10 cellular contexts compared by ENCODE assay signal in the genomic region with DNA sequence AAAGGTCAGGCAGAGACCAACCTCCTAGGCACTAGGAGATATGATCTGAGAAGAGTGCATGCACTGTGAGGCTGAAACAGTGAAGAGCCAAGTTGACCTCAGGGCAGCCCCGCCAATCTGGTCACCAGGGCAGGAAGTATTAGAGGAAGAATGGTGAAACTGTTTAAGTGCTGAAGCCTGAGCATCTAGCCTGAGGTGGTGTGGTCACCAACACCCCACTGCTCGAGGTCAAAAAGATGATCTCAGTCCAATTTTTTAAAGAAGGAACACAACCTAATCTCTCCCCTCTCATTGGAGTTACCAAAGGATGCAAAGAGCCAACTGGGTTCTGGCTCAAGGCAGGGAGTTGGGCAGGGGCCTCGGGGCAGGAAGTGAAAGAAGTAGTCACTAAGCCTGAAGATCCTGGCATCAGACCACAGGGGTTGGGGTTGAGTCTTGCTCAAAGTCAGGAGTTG. TPM values are rescaled to one million over a fixed set of nuclear protein-coding genes. Genes with fewer than 3 reads are reported as not detected.
DNase-seq lines count a peak whose midpoint lies in the region; ATAC-seq lines count a peak whose summit lies in the region.
"Had no signal": no experiment of that assay in that cellular context is flagged by ENCODE, and none has a peak within 500 bp of the region (broad histone marks: within the 10 kb centered on the region; RNA-seq: fewer than 3 reads in every experiment).

No MANE protein-coding gene starts in this region.

- intact Hi-C loops in activated CD4-positive, alpha-beta memory T cell treated with anti-CD3 and anti-CD28 coated beads for 36 hours (cut with micrococcal nuclease) = loop anchor here (1.0 to 10.0 kb wide), 3 partner anchors 13 to 270 kb away; a partner anchor contains a TSS

- CTCF ChIA-PET in activated naive CD4-positive, alpha-beta T cell treated with anti-CD3 and anti-CD28 coated beads, Interleukin-2, amount 10 ng/mL, durations not matched to agents 7 days and 5 days (lab: Charles Lee) = interaction anchor here (1.8 to 3.7 kb wide), 2 partner anchors 10 to 37 kb away, joined by 5 to 18 read pairs; no protein-coding TSS in a partner anchor
- CTCF ChIA-PET in activated CD4-positive, alpha-beta memory T cell treated with anti-CD3 and anti-CD28 coated beads for 36 hours (lab: Charles Lee) = interaction anchor here (0.8 to 1.3 kb wide), 3 partner anchors 12 to 36 kb away, joined by 3 read pairs; no protein-coding TSS in a partner anchor

- H3K27ac Mint-ChIP-seq in activated naive CD4-positive, alpha-beta T cell treated with anti-CD3 and anti-CD28 coated beads, Interleukin-2, amount 10 ng/mL, durations not matched to agents 7 days and 5 days = no peak overlapping the region
- no peak overlapping the region for H3K27ac Mint-ChIP-seq in activated CD4-positive, alpha-beta memory T cell treated with anti-CD3 and anti-CD28 coated beads for 36 hours

- H3K4me1 Mint-ChIP-seq in activated naive CD4-positive, alpha-beta T cell treated with anti-CD3 and anti-CD28 coated beads, Interleukin-2, amount 10 ng/mL, durations not matched to agents 7 days and 5 days = peaks cover 5% of the 10 kb centered on the region
- peaks cover 14% of the 10 kb centered on the region for H3K4me1 Mint-ChIP-seq in activated CD4-positive, alpha-beta memory T cell treated with anti-CD3 and anti-CD28 coated beads for 36 hours (ENCODE audit: low read depth)

- H3K9me3 Mint-ChIP-seq in activated naive CD4-positive, alpha-beta T cell treated with anti-CD3 and anti-CD28 coated beads, Interleukin-2, amount 10 ng/mL, durations not matched to agents 7 days and 5 days = no peaks in the 10 kb centered on the region
- no peaks in the 10 kb centered on the region for H3K9me3 Mint-ChIP-seq in activated CD4-positive, alpha-beta memory T cell treated with anti-CD3 and anti-CD28 coated beads for 36 hours

- peaks cover 13% of the 10 kb centered on the region for H3K36me3 Mint-ChIP-seq in activated naive CD4-positive, alpha-beta T cell treated with anti-CD3 and anti-CD28 coated beads, Interleukin-2, amount 10 ng/mL, durations not matched to agents 7 days and 5 days
- H3K36me3 Mint-ChIP-seq in activated CD4-positive, alpha-beta memory T cell treated with anti-CD3 and anti-CD28 coated beads for 36 hours = peaks cover 2% of the 10 kb centered on the region

- ATAC-seq in HG03196 (IDR thresholded peaks at IDR 0.05; ENCODE audit: unreplicated experiment) = peak; percentile 44
- no peak for ATAC-seq in GM19023 (IDR thresholded peaks at IDR 0.05; ENCODE audit: unreplicated experiment)
- ATAC-seq: right cardiac atrium had no signal

- H3K4me3 Mint-ChIP-seq in activated naive CD4-positive, alpha-beta T cell treated with anti-CD3 and anti-CD28 coated beads, Interleukin-2, amount 10 ng/mL, durations not matched to agents 7 days and 5 days = no peak overlapping the region
- no peak overlapping the region for H3K4me3 Mint-ChIP-seq in activated CD4-positive, alpha-beta memory T cell treated with anti-CD3 and anti-CD28 coated beads for 36 hours

- peaks cover 4% of the 10 kb centered on the region for H3K27me3 Mint-ChIP-seq in activated naive CD4-positive, alpha-beta T cell treated with anti-CD3 and anti-CD28 coated beads, Interleukin-2, amount 10 ng/mL, durations not matched to agents 7 days and 5 days
- no peaks in the 10 kb centered on the region for H3K27me3 Mint-ChIP-seq in activated CD4-positive, alpha-beta memory T cell treated with anti-CD3 and anti-CD28 coated beads for 36 hours

- POLR2A ChIA-PET in activated CD4-positive, alpha-beta memory T cell treated with anti-CD3 and anti-CD28 coated beads for 36 hours (lab: Charles Lee) = interaction anchor here (1.5 to 3.4 kb wide), 2 partner anchors 19 to 24 kb away, joined by 3 to 18 read pairs; a partner anchor contains a TSS

- peak; percentile 47 for DNase-seq in activated naive CD4-positive, alpha-beta T cell treated with anti-CD3 and anti-CD28 coated beads, Interleukin-2, amount 10 ng/mL, durations not matched to agents 7 days and 5 days
- DNase-seq in activated naive CD4-positive, alpha-beta T cell (lab: John Stamatoyannopoulos, UW) = no peak
- DNase-seq in activated CD4-positive, alpha-beta memory T cell treated with anti-CD3 and anti-CD28 coated beads for 36 hours = peak; percentile 75
- DNase-seq in superior temporal gyrus (ENCODE audit: extremely low spot score) = peak; percentile 17
- DNase-seq in activated effector memory CD4-positive, alpha-beta T cell treated with anti-CD3 and anti-CD28 coated beads, Interleukin-2, amount 50 U/mL, for 16 hours = no peak
- no peak for DNase-seq in GM19240 (ENCODE audit: insufficient read length, low spot score)
- DNase-seq: esophagus squamous epithelium, right cardiac atrium had no signal

RNA-seq across cellular contexts. Expression of a gene that starts 4.0 kb away (rescaled TPM):
- total RNA-seq in activated CD4-positive, alpha-beta memory T cell treated with anti-CD3 and anti-CD28 coated beads for 36 hours = 10 to 100 TPM; 51.6 to 55.3 TPM

RNA-seq across cellular contexts. Expression of a gene that starts 24.6 kb away (rescaled TPM):
- total RNA-seq in activated CD4-positive, alpha-beta memory T cell treated with anti-CD3 and anti-CD28 coated beads for 36 hours = 10 to 100 TPM; 23.4 to 23.8 TPM

RNA-seq across cellular contexts. Expression of a gene that starts 25.9 kb away (rescaled TPM):
- total RNA-seq in activated CD4-positive, alpha-beta memory T cell treated with anti-CD3 and anti-CD28 coated beads for 36 hours = under 1 TPM in 1 of 2 experiments, not detected in 1; 0.56 TPM

RNA-seq across cellular contexts. Expression of a gene that starts 58.8 kb away (rescaled TPM):
- total RNA-seq in activated CD4-positive, alpha-beta memory T cell treated with anti-CD3 and anti-CD28 coated beads for 36 hours = 1 to 10 TPM; 6.4 to 8.0 TPM

Comparison
In these comparisons a context has a peak if more than half of its experiments do, and no peak if none do; other contexts are left out.
1. DNase-seq: peak in activated naive CD4-positive, alpha-beta T cell treated with anti-CD3 and anti-CD28 coated beads, Interleukin-2, amount 10 ng/mL, durations not matched to agents 7 days and 5 days (single experiment), activated CD4-positive, alpha-beta memory T cell treated with anti-CD3 and anti-CD28 coated beads for 36 hours (single experiment) and superior temporal gyrus (single experiment); none in activated naive CD4-positive, alpha-beta T cell (0 of 4), activated effector memory CD4-positive, alpha-beta T cell treated with anti-CD3 and anti-CD28 coated beads, Interleukin-2, amount 50 U/mL, for 16 hours (single experiment) and GM19240 (single experiment).